Comparison of ENCODE assay signal across 14 cellular contexts in genomic region chr18:51077217-51077616, GRCh38. TPM values are rescaled to one million over a fixed set of nuclear protein-coding genes. Genes with fewer than 3 reads are reported as not detected.
DNase-seq lines count a peak whose midpoint lies in the region; ATAC-seq, FAIRE-seq and TF ChIP-seq lines count a peak whose summit lies in the region.
"Had no signal": no experiment of that assay in that cellular context is flagged by ENCODE, and none has a peak within 500 bp of the region (broad histone marks: within the 10 kb centered on the region; RNA-seq: fewer than 3 reads in every experiment).

No MANE protein-coding gene starts in this region.

- peak; percentile 73 for FAIRE-seq in GM19239 (lab: Jason Lieb, UNC)
- FAIRE-seq: bronchial epithelial cell, G401.6 had no signal

- DNase-seq in GM19239 (ENCODE audit: insufficient read length, low spot score) (no peak), NCI-H526 (lab: John Stamatoyannopoulos, UW) (peak; percentile 87 to 91), osteocyte (ENCODE audit: extremely low spot score, unreplicated experiment) (no peak), COLO668 (lab: John Stamatoyannopoulos, UW; ENCODE audit: unreplicated experiment) (no peak), spleen (no peak), DMS 273 treated with DMSO at 0.1 percent for 48 hours (lab: John Stamatoyannopoulos, UW) (no peak)
- DNase-seq: activated CD4-positive, alpha-beta T cell treated with anti-CD3 and anti-CD28 coated beads, Interleukin-2, amount 10 ng/mL, durations not matched to agents 7 days and 5 days; NCI-H1417 treated with DMSO at 0.1 percent for 48 hours had no signal

- no peak overlapping the region for H3K4me3 Mint-ChIP-seq in osteocyte (ENCODE audit: unreplicated experiment)
- H3K4me3 Mint-ChIP-seq: activated CD4-positive, alpha-beta T cell treated with anti-CD3 and anti-CD28 coated beads, Interleukin-2, amount 10 ng/mL, durations not matched to agents 7 days and 5 days had no signal

- peaks cover 4% of the 10 kb centered on the region for H3K4me1 Mint-ChIP-seq in osteocyte (ENCODE audit: unreplicated experiment)

- no peak overlapping the region for H3K27ac ChIP-seq in spleen
- H3K27ac ChIP-seq: RWPE1, upper lobe of left lung had no signal

- H3K36me3 Mint-ChIP-seq in osteocyte (ENCODE audit: unreplicated experiment): peaks cover 49% of the 10 kb centered on the region

- TF ChIP-seq CTCF in osteocyte (IDR thresholded peaks at IDR 0.05) (no peak), spleen (IDR thresholded peaks at IDR 0.05 in 8 of 11, conservative IDR thresholded peaks at IDR 0.05 in 3 of 11) (no peak)

- peak overlapping the region; percentile 38 for H3K27ac Mint-ChIP-seq in osteocyte (ENCODE audit: unreplicated experiment)
- H3K27ac Mint-ChIP-seq: activated CD4-positive, alpha-beta T cell treated with anti-CD3 and anti-CD28 coated beads, Interleukin-2, amount 10 ng/mL, durations not matched to agents 7 days and 5 days had no signal

- H3K27me3 ChIP-seq in spleen (replicated peaks in 1 of 7): no peaks in the 10 kb centered on the region
- H3K27me3 ChIP-seq: upper lobe of left lung had no signal

- peak; percentile 62 for ATAC-seq in HG02763 (IDR thresholded peaks at IDR 0.05; ENCODE audit: unreplicated experiment)
- ATAC-seq in HG03108 (IDR thresholded peaks at IDR 0.05; ENCODE audit: unreplicated experiment): no peak

- no peak overlapping the region for H3K4me3 ChIP-seq in spleen
- H3K4me3 ChIP-seq: upper lobe of left lung had no signal

- H3K4me1 ChIP-seq in spleen: peaks cover 8 to 29% (median 20%) of the 10 kb centered on the region in 6 donors
- H3K4me1 ChIP-seq: upper lobe of left lung had no signal

- no peak for TF ChIP-seq POLR2A in spleen (IDR thresholded peaks at IDR 0.05)

- peaks cover 0 to 82% (median 50%) of the 10 kb centered on the region in 6 donors for H3K36me3 ChIP-seq in spleen

- intact Hi-C loops in spleen (cut with DNase I; ENCODE audit: low total_unique reads): no loop called here

- 64 to 77% (median 65%) methylated on average over 2 of the region's 2 CpGs for WGBS in spleen, 5 donors

- no peaks in the 10 kb centered on the region for H3K9me3 Mint-ChIP-seq in osteocyte (ENCODE audit: unreplicated experiment)

- H3K27me3 Mint-ChIP-seq in osteocyte (ENCODE audit: unreplicated experiment): no peaks in the 10 kb centered on the region
- H3K27me3 Mint-ChIP-seq: activated CD4-positive, alpha-beta T cell treated with anti-CD3 and anti-CD28 coated beads, Interleukin-2, amount 10 ng/mL, durations not matched to agents 7 days and 5 days had no signal

- H3K9me3 ChIP-seq in spleen: no peaks in the 10 kb centered on the region
- H3K9me3 ChIP-seq: upper lobe of left lung had no signal

RNA-seq across cellular contexts. Expression of gene SMAD4, which starts 47.2 kb away (rescaled TPM):
- 132 and 136 TPM in 2 replicates for total RNA-seq in osteocyte
- total RNA-seq in spleen: 100 to 1,000 TPM in 4 of 7 donors, 10 to 100 TPM in 3; 84.6 to 139 (median 107) TPM
- polyA plus RNA-seq in spleen: 10 to 100 TPM in 1 of 3 donors, 1 to 10 TPM in 2; 8.9 to 14.5 (median 9.8) TPM

Comparison
In these comparisons a context has a peak if more than half of its experiments do, and no peak if none do; other contexts are left out.
1. DNase-seq: peak in NCI-H526 (2 of 2); none in GM19239 (single experiment), osteocyte (single experiment), COLO668 (single experiment), spleen (single experiment) and DMS 273 treated with DMSO at 0.1 percent for 48 hours (single experiment).